ENCODE assay signal across 1 cellular context in the genomic region with DNA sequence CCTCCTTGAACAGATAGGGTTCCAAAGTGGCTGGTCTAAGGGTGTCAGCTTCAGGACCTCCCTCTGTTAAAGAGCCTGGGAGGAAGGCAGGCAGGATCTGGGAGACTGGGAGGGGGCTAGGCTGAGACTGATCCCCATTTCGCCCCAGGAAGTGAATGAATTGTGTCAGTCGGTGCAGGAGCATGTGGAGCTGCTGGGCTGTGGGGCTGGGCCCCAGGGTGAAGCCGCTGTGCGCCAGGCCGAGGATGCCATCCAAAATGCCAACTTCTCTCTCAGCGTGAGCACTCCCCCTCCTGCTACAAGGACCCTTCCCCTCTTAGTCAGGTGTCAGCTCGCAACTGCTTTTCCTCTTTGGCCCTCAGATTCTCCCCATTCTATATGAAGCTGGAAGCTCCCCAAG.
TF ChIP-seq lines count a peak whose summit lies in the region.

No MANE protein-coding gene starts in this region.

TF ChIP-seq in GM12878, 131 proteins besides CTCF, POLR2A, EP300 and RAD21:
- TF ChIP-seq KLF5 (IDR thresholded peaks at IDR 0.05; ENCODE audit: partially characterized antibody) (no peak), CREB1 (IDR thresholded peaks at IDR 0.05; ENCODE audit: low read depth) (no peak), ATF7 (IDR thresholded peaks at IDR 0.05; ENCODE audit: low read depth) (no peak), SIN3A (IDR thresholded peaks at IDR 0.05; ENCODE audit: low read depth, low read length) (no peak), BCL11A (IDR thresholded peaks at IDR 0.05; ENCODE audit: low read depth, low read length) (no peak), TCF3 (IDR thresholded peaks at IDR 0.05; ENCODE audit: borderline replicate concordance, insufficient read depth, low read depth, low read length) (no peak), RB1 (IDR thresholded peaks at IDR 0.05; ENCODE audit: borderline replicate concordance) (no peak), TCF7 (IDR thresholded peaks at IDR 0.05; ENCODE audit: borderline replicate concordance) (no peak), RAD51 (IDR thresholded peaks at IDR 0.05) (no peak)
- TF ChIP-seq, protein P1, sequence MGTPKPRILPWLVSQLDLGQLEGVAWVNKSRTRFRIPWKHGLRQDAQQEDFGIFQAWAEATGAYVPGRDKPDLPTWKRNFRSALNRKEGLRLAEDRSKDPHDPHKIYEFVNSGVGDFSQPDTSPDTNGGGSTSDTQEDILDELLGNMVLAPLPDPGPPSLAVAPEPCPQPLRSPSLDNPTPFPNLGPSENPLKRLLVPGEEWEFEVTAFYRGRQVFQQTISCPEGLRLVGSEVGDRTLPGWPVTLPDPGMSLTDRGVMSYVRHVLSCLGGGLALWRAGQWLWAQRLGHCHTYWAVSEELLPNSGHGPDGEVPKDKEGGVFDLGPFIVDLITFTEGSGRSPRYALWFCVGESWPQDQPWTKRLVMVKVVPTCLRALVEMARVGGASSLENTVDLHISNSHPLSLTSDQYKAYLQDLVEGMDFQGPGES (IDR thresholded peaks at IDR 0.05) = no peak
- TF ChIP-seq, protein P2, sequence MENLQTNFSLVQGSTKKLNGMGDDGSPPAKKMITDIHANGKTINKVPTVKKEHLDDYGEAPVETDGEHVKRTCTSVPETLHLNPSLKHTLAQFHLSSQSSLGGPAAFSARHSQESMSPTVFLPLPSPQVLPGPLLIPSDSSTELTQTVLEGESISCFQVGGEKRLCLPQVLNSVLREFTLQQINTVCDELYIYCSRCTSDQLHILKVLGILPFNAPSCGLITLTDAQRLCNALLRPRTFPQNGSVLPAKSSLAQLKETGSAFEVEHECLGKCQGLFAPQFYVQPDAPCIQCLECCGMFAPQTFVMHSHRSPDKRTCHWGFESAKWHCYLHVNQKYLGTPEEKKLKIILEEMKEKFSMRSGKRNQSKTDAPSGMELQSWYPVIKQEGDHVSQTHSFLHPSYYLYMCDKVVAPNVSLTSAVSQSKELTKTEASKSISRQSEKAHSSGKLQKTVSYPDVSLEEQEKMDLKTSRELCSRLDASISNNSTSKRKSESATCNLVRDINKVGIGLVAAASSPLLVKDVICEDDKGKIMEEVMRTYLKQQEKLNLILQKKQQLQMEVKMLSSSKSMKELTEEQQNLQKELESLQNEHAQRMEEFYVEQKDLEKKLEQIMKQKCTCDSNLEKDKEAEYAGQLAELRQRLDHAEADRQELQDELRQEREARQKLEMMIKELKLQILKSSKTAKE (IDR thresholded peaks at IDR 0.05; ENCODE audit: low read depth, poor library complexity, severe bottlenecking) = no peak
- TF ChIP-seq, protein P3, sequence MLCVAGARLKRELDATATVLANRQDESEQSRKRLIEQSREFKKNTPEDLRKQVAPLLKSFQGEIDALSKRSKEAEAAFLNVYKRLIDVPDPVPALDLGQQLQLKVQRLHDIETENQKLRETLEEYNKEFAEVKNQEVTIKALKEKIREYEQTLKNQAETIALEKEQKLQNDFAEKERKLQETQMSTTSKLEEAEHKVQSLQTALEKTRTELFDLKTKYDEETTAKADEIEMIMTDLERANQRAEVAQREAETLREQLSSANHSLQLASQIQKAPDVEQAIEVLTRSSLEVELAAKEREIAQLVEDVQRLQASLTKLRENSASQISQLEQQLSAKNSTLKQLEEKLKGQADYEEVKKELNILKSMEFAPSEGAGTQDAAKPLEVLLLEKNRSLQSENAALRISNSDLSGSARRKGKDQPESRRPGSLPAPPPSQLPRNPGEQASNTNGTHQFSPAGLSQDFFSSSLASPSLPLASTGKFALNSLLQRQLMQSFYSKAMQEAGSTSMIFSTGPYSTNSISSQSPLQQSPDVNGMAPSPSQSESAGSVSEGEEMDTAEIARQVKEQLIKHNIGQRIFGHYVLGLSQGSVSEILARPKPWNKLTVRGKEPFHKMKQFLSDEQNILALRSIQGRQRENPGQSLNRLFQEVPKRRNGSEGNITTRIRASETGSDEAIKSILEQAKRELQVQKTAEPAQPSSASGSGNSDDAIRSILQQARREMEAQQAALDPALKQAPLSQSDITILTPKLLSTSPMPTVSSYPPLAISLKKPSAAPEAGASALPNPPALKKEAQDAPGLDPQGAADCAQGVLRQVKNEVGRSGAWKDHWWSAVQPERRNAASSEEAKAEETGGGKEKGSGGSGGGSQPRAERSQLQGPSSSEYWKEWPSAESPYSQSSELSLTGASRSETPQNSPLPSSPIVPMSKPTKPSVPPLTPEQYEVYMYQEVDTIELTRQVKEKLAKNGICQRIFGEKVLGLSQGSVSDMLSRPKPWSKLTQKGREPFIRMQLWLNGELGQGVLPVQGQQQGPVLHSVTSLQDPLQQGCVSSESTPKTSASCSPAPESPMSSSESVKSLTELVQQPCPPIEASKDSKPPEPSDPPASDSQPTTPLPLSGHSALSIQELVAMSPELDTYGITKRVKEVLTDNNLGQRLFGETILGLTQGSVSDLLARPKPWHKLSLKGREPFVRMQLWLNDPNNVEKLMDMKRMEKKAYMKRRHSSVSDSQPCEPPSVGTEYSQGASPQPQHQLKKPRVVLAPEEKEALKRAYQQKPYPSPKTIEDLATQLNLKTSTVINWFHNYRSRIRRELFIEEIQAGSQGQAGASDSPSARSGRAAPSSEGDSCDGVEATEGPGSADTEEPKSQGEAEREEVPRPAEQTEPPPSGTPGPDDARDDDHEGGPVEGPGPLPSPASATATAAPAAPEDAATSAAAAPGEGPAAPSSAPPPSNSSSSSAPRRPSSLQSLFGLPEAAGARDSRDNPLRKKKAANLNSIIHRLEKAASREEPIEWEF (IDR thresholded peaks at IDR 0.05; ENCODE audit: insufficient replicate concordance, low read depth, low read length) = no peak
- TF ChIP-seq, protein P4, sequence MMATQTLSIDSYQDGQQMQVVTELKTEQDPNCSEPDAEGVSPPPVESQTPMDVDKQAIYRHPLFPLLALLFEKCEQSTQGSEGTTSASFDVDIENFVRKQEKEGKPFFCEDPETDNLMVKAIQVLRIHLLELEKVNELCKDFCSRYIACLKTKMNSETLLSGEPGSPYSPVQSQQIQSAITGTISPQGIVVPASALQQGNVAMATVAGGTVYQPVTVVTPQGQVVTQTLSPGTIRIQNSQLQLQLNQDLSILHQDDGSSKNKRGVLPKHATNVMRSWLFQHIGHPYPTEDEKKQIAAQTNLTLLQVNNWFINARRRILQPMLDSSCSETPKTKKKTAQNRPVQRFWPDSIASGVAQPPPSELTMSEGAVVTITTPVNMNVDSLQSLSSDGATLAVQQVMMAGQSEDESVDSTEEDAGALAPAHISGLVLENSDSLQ (IDR thresholded peaks at IDR 0.05) = no peak
